27 cellular contexts compared by ENCODE assay signal in genomic region chr11:39965701-39966100, GRCh38.
"Had no signal": no experiment of that assay in that cellular context is flagged by ENCODE, and none has a peak within 500 bp of the region (broad histone marks: within the 10 kb centered on the region; RNA-seq: fewer than 3 reads in every experiment).

No MANE protein-coding gene starts in this region.

- H3K4me1 ChIP-seq: colonic mucosa, esophagus squamous epithelium, gastrocnemius medialis, heart right ventricle, left lung, lower lobe of right lung had no signal

- H3K27me3 ChIP-seq: colonic mucosa, esophagus squamous epithelium, gastrocnemius medialis, heart right ventricle, left lung had no signal

- H3K4me1 Mint-ChIP-seq: endodermal cell, mesothelial cell of epicardium had no signal

- ATAC-seq: effector memory CD8-positive, alpha-beta T cell; esophagus mucosa; gastrocnemius medialis; heart right ventricle; left cardiac atrium; left lung; left ventricle myocardium superior; lower lobe of right lung; mucosa of descending colon had no signal

- H3K4me3 Mint-ChIP-seq: dendritic cell treated with granulocyte-macrophage colony-stimulating factor and Interleukin-4, amounts not matched to agents 40 ng/mL and 50 ng/mL, for 4 days; effector memory CD8-positive, alpha-beta T cell; endodermal cell; mesothelial cell of epicardium had no signal

- H3K27ac Mint-ChIP-seq: dendritic cell treated with granulocyte-macrophage colony-stimulating factor and Interleukin-4, amounts not matched to agents 40 ng/mL and 50 ng/mL, for 4 days; effector memory CD8-positive, alpha-beta T cell; endodermal cell; mesothelial cell of epicardium had no signal

- H3K9me3 ChIP-seq: colonic mucosa, gastrocnemius medialis, lower lobe of right lung, mucosa of descending colon had no signal

- DNase-seq: colonic mucosa; cortex of kidney; effector CD8-positive, alpha-beta T cell; effector memory CD8-positive, alpha-beta T cell; endodermal cell; erythroblast; esophagus squamous epithelium; foreskin fibroblast; foreskin melanocyte; gastrocnemius medialis; glutamatergic neuron; head of caudate nucleus; heart right ventricle; hippocampal formation; left cardiac atrium; left lung; left ventricle myocardium superior; lower lobe of right lung; mesenchymal stem cell; mucosa of descending colon had no signal

- H3K9me3 Mint-ChIP-seq: endodermal cell had no signal

- H3K36me3 Mint-ChIP-seq: mesothelial cell of epicardium had no signal

- H3K27me3 Mint-ChIP-seq: dendritic cell treated with granulocyte-macrophage colony-stimulating factor and Interleukin-4, amounts not matched to agents 40 ng/mL and 50 ng/mL, for 4 days; effector memory CD8-positive, alpha-beta T cell had no signal

- FAIRE-seq: endometrium, islet of Langerhans, keratinocyte had no signal

- H3K4me3 ChIP-seq: colonic mucosa, esophagus squamous epithelium, gastrocnemius medialis, heart right ventricle, left lung, lower lobe of right lung, mucosa of descending colon had no signal

- H3K27ac ChIP-seq: colonic mucosa, epithelial cell of prostate, esophagus squamous epithelium, gastrocnemius medialis, heart right ventricle, left lung, lower lobe of right lung had no signal

- H3K36me3 ChIP-seq: colonic mucosa, esophagus squamous epithelium, gastrocnemius medialis, heart right ventricle, left lung, lower lobe of right lung had no signal
